In genomic region chr15:98927057-98927456, GRCh38 we compare ENCODE assay signal across 18 cellular contexts.
DNase-seq lines count a peak whose midpoint lies in the region; ATAC-seq and TF ChIP-seq lines count a peak whose summit lies in the region.
"Had no signal": no experiment of that assay in that cellular context is flagged by ENCODE, and none has a peak within 500 bp of the region (broad histone marks: within the 10 kb centered on the region; RNA-seq: fewer than 3 reads in every experiment).

No MANE protein-coding gene starts in this region.

- peaks cover 0 to 3% of the 10 kb centered on the region in 2 donors for H3K4me1 ChIP-seq in mucosa of rectum (ENCODE audit: control insufficient read depth in 2 of 2, insufficient read depth in 2 of 2, low read length in 2 of 2)
- H3K4me1 ChIP-seq in transverse colon, result peaks cover 0 to 5% (median 0%) of the 10 kb centered on the region in 4 donors

- intact Hi-C loops in transverse colon (cut with DNase I; ENCODE audit: low total_unique reads), result no loop called here

- peak; percentile 59 for DNase-seq in fibroblast of peridontal ligament (ENCODE audit: extremely low read depth)
- no peak for DNase-seq in transverse colon
- no peak for DNase-seq in activated naive CD8-positive, alpha-beta T cell treated with anti-CD3 and anti-CD28 coated beads, Interleukin-2, amount 50 U/mL, for 24 hours
- no peak for DNase-seq in NCI-H1930 (lab: John Stamatoyannopoulos, UW)
- DNase-seq: activated CD4-positive, alpha-beta T cell treated with anti-CD3 and anti-CD28 coated beads for 48 hours; glutamatergic neuron; HFFc6; kidney; NCI-H1048; NCI-H2227 treated with DMSO at 0.1 percent for 48 hours; pancreas; T-helper 9 cell had no signal

- WGBS in transverse colon (ENCODE audit: low coverage in 1 of 2), 2 donors, result 68% methylated on average over 3 of the region's 3 CpGs; no CpG with 5 or more reads in 1 of the 2 donors

- no peak for ATAC-seq in HG03520 (IDR thresholded peaks at IDR 0.05; ENCODE audit: unreplicated experiment)
- ATAC-seq in activated naive CD8-positive, alpha-beta T cell treated with anti-CD3 and anti-CD28 coated beads, Interleukin-2, amount 50 U/mL, for 24 hours, result no peak

- no peak for TF ChIP-seq EP300 in transverse colon (IDR thresholded peaks at IDR 0.05; ENCODE audit: low read depth)

- H3K4me3 ChIP-seq in mucosa of rectum (ENCODE audit: low read length in 2 of 2) (no peak overlapping the region), transverse colon (no peak overlapping the region)
- H3K4me3 ChIP-seq: pancreas had no signal

- no peaks in the 10 kb centered on the region for H3K9me3 Mint-ChIP-seq in activated naive CD8-positive, alpha-beta T cell treated with anti-CD3 and anti-CD28 coated beads, Interleukin-2, amount 50 U/mL, for 24 hours
- H3K9me3 Mint-ChIP-seq: central memory CD8-positive, alpha-beta T cell; HFFc6; stimulated activated naive CD8-positive, alpha-beta T cell treated with anti-CD3 and anti-CD28 coated beads, Interleukin-15, Interleukin-2, amounts not matched to agents 100 ng/mL and 50 ng/mL, for 24 hours had no signal

- no peak for TF ChIP-seq POLR2A in transverse colon (IDR thresholded peaks at IDR 0.05)

- H3K27ac ChIP-seq in VCaP, result 0 out of 2 replicates have a peak overlapping the region, but pooled peaks have one; percentile 0
- peak overlapping the region; percentile 25 to 26 for H3K27ac ChIP-seq in mucosa of rectum (ENCODE audit: low read depth in 2 of 2, low read length in 2 of 2)
- H3K27ac ChIP-seq in transverse colon, result peak overlapping the region in 3 of 4 donors; percentile 35 to 74 (median 44)
- H3K27ac ChIP-seq: pancreas had no signal

- peaks cover 6% of the 10 kb centered on the region for H3K36me3 Mint-ChIP-seq in activated naive CD8-positive, alpha-beta T cell treated with anti-CD3 and anti-CD28 coated beads, Interleukin-2, amount 50 U/mL, for 24 hours (ENCODE audit: low read depth)

- H3K27me3 ChIP-seq in mucosa of rectum (ENCODE audit: control insufficient read depth in 2 of 2, insufficient read depth in 2 of 2, low read length in 2 of 2) (no peaks in the 10 kb centered on the region), transverse colon (no peaks in the 10 kb centered on the region)
- H3K27me3 ChIP-seq: pancreas had no signal

- no peak overlapping the region for H3K27ac Mint-ChIP-seq in activated naive CD8-positive, alpha-beta T cell treated with anti-CD3 and anti-CD28 coated beads, Interleukin-2, amount 50 U/mL, for 24 hours
- H3K27ac Mint-ChIP-seq: activated naive CD8-positive, alpha-beta T cell; stimulated activated naive CD8-positive, alpha-beta T cell treated with anti-CD3 and anti-CD28 coated beads, Interleukin-15, Interleukin-2, amounts not matched to agents 100 ng/mL and 50 ng/mL, for 24 hours had no signal

- TF ChIP-seq CTCF in VCaP (conservative IDR thresholded peaks at IDR 0.05) (no peak), transverse colon (IDR thresholded peaks at IDR 0.05) (no peak)

- no peak overlapping the region for H3K4me3 Mint-ChIP-seq in activated naive CD8-positive, alpha-beta T cell treated with anti-CD3 and anti-CD28 coated beads, Interleukin-2, amount 50 U/mL, for 24 hours
- H3K4me3 Mint-ChIP-seq: activated naive CD8-positive, alpha-beta T cell; central memory CD8-positive, alpha-beta T cell; HFFc6; stimulated activated naive CD8-positive, alpha-beta T cell treated with anti-CD3 and anti-CD28 coated beads, Interleukin-15, Interleukin-2, amounts not matched to agents 100 ng/mL and 50 ng/mL, for 24 hours had no signal

- H3K9me3 ChIP-seq in mucosa of rectum (ENCODE audit: control insufficient read depth in 2 of 2, low read length in 2 of 2) (no peaks in the 10 kb centered on the region), transverse colon (no peaks in the 10 kb centered on the region)
- H3K9me3 ChIP-seq: pancreas had no signal

- H3K4me1 Mint-ChIP-seq in activated naive CD8-positive, alpha-beta T cell treated with anti-CD3 and anti-CD28 coated beads, Interleukin-2, amount 50 U/mL, for 24 hours, result no peaks in the 10 kb centered on the region
- H3K4me1 Mint-ChIP-seq: central memory CD8-positive, alpha-beta T cell had no signal

- no peak overlapping the region for H3K9ac ChIP-seq in mucosa of rectum (ENCODE audit: low read depth in 1 of 2, low read length in 2 of 2)

- H3K27me3 Mint-ChIP-seq in activated naive CD8-positive, alpha-beta T cell treated with anti-CD3 and anti-CD28 coated beads, Interleukin-2, amount 50 U/mL, for 24 hours, result no peaks in the 10 kb centered on the region
- H3K27me3 Mint-ChIP-seq: activated naive CD8-positive, alpha-beta T cell; central memory CD8-positive, alpha-beta T cell; stimulated activated naive CD8-positive, alpha-beta T cell treated with anti-CD3 and anti-CD28 coated beads, Interleukin-15, Interleukin-2, amounts not matched to agents 100 ng/mL and 50 ng/mL, for 24 hours had no signal

- in situ Hi-C loops in transverse colon (cut with MboI; ENCODE audit: low pct_ligation_motif_present in 1 of 4, low pct_unique_long_range_greater_than_20kb in 1 of 4, low sequenced_read_pairs in 3 of 4), result no loop called here

- peaks cover 23 to 41% of the 10 kb centered on the region in 2 donors for H3K36me3 ChIP-seq in mucosa of rectum (ENCODE audit: control insufficient read depth in 2 of 2, insufficient read depth in 2 of 2, low read length in 2 of 2)
- H3K36me3 ChIP-seq in transverse colon, result peaks cover 0 to 15% (median 6%) of the 10 kb centered on the region in 4 donors
